31 cellular contexts compared by ENCODE assay signal in the genomic region with DNA sequence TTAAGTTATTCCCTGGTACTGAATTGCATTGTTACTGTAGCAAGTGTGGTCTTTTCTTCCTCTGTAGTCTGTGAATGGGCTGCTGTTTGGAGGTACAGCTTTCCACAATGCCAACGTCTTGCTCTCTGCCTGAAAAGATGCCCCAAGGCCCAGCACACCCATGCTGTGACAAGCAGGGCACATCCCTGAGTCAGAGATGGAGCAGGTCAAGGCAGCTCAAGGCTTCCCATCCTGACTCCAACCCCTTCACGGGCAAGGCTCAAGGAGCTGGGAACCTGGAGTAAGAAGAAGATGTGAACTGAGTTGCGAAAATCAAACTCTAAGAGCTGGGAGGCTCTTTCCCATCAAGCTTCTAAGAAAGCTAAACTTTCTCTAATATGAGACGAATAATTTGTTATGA. TPM values are rescaled to one million over a fixed set of nuclear protein-coding genes. Genes with fewer than 3 reads are reported as not detected.
DNase-seq lines count a peak whose midpoint lies in the region; ATAC-seq and TF ChIP-seq lines count a peak whose summit lies in the region.
"Had no signal": no experiment of that assay in that cellular context is flagged by ENCODE, and none has a peak within 500 bp of the region (broad histone marks: within the 10 kb centered on the region; RNA-seq: fewer than 3 reads in every experiment).

No MANE protein-coding gene starts in this region.

- H3K4me2 ChIP-seq in IMR-90 (ENCODE audit: low read depth, low read length), result no peak overlapping the region
- no peak overlapping the region for H3K4me2 ChIP-seq in SK-N-SH
- H3K4me2 ChIP-seq: KMS-11 had no signal

- WGBS in IMR-90 (ENCODE audit: extremely low coverage in 2 of 2, insufficient read length in 1 of 2), 2 experiments, result no CpG with 5 or more reads among the region's 4 CpGs
- 97% methylated on average over 4 of the region's 4 CpGs for WGBS in SK-N-SH (ENCODE audit: low lambda C conversion rate)

- TF ChIP-seq RAD21 in IMR-90 (IDR thresholded peaks at IDR 0.05; ENCODE audit: low read length) (no peak), SK-N-SH (IDR thresholded peaks at IDR 0.05; ENCODE audit: low read length) (no peak)

- H2AK5ac ChIP-seq in IMR-90 (ENCODE audit: low read depth, low read length), result peak overlapping the region; percentile 30; the same call in 1 of the 2 replicates

- no peak overlapping the region for H4K8ac ChIP-seq in IMR-90 (ENCODE audit: low read depth in 2 of 2, low read length in 2 of 2)

- TF ChIP-seq POLR2A in IMR-90 (IDR thresholded peaks at IDR 0.05; ENCODE audit: low read depth, low read length), result no peak

- in situ Hi-C loops in IMR-90 (cut with MboI; ENCODE audit: low sequenced_read_pairs), result no loop called here

- H3K9me3 ChIP-seq in IMR-90 (ENCODE audit: control insufficient read depth, insufficient read depth, low read length) (no peaks in the 10 kb centered on the region; the same call in 1 of the 2 replicates), skeletal muscle tissue (ENCODE audit: control insufficient read depth in 3 of 3, low read length in 3 of 3) (no peaks in the 10 kb centered on the region), SK-N-SH (no peaks in the 10 kb centered on the region)
- H3K9me3 ChIP-seq: BE2C, pancreas, vagina had no signal

- no peak overlapping the region for H3K27ac ChIP-seq in IMR-90 (ENCODE audit: insufficient read depth, low read length)
- peak overlapping the region; percentile 55 for H3K27ac ChIP-seq in skeletal muscle tissue (ENCODE audit: low read depth, low read length)
- H3K27ac ChIP-seq in SK-N-SH (ENCODE audit: low read depth in 2 of 2, low read length in 1 of 2), result no peak overlapping the region
- H3K27ac ChIP-seq: epithelial cell of prostate, HL-60, KMS-11, pancreas, spleen, vagina, VCaP had no signal

- H2BK20ac ChIP-seq in IMR-90 (ENCODE audit: low read depth, low read length), result no peak overlapping the region

- no peak overlapping the region for H3K23ac ChIP-seq in IMR-90 (ENCODE audit: low read depth, low read length)

- H3K4me1 Mint-ChIP-seq in central memory CD8-positive, alpha-beta T cell, result peaks cover 4% of the 10 kb centered on the region

- H3K27me3 Mint-ChIP-seq in central memory CD8-positive, alpha-beta T cell, result no peaks in the 10 kb centered on the region
- H3K27me3 Mint-ChIP-seq: activated T-helper 17 cell treated with anti-CD3 and anti-CD28 coated beads, Interleukin-2, amount 50 U/mL, for 72 hours; brain; stimulated activated naive CD8-positive, alpha-beta T cell treated with anti-CD3 and anti-CD28 coated beads, Interleukin-15, Interleukin-2, amounts not matched to agents 100 ng/mL and 50 ng/mL, for 24 hours had no signal

- H2AFZ ChIP-seq in IMR-90 (replicated peaks; ENCODE audit: low read length, poor library complexity) (no peak overlapping the region), SK-N-SH (ENCODE audit: low read depth) (no peak overlapping the region)

- peaks cover 39% of the 10 kb centered on the region for H4K20me1 ChIP-seq in IMR-90 (ENCODE audit: insufficient read depth, low read length)
- H4K20me1 ChIP-seq in SK-N-SH (ENCODE audit: insufficient read depth), result peaks cover 60% of the 10 kb centered on the region; the same call in 1 of the 2 replicates

- H3K27me3 ChIP-seq in IMR-90 (ENCODE audit: control insufficient read depth, insufficient read depth, low read length), result no peaks in the 10 kb centered on the region
- H3K27me3 ChIP-seq in skeletal muscle tissue (ENCODE audit: control insufficient read depth in 3 of 3, insufficient read depth in 3 of 3, low read length in 3 of 3), result no peaks in the 10 kb centered on the region
- no peaks in the 10 kb centered on the region for H3K27me3 ChIP-seq in SK-N-SH (ENCODE audit: insufficient read depth)
- H3K27me3 ChIP-seq: BE2C, pancreas, spleen, vagina had no signal

- no peak overlapping the region for H4K5ac ChIP-seq in IMR-90 (ENCODE audit: low read depth, low read length)

- peaks cover 7% of the 10 kb centered on the region for H3K9me1 ChIP-seq in IMR-90 (ENCODE audit: insufficient read depth, low read length)

- H3K18ac ChIP-seq in IMR-90 (ENCODE audit: low read depth, low read length), result no peak overlapping the region

- DNase-seq in IMR-90, result no peak
- DNase-seq in central memory CD8-positive, alpha-beta T cell (ENCODE audit: low spot score in 2 of 2), result no peak
- no peak for DNase-seq in left ventricle myocardium superior
- no peak for DNase-seq in SK-N-SH
- DNase-seq in GM19240 (ENCODE audit: insufficient read length, low spot score), result no peak
- no peak for DNase-seq in dedifferentiated amniotic fluid mesenchymal stem cell (ENCODE audit: extremely low spot score)
- DNase-seq: activated CD4-positive, alpha-beta T cell treated with anti-CD3 and anti-CD28 coated beads for 48 hours; activated naive CD4-positive, alpha-beta T cell treated with anti-CD3 and anti-CD28 coated beads, Interleukin-2, amount 50 U/mL, for 16 hours; BE2C; DMS153; effector CD4-positive, alpha-beta T cell; MM.1S; NCI-H1105 treated with DMSO at 0.1 percent for 48 hours; NCI-H187 treated with DMSO at 0.1 percent for 48 hours; NCI-H526; NK-92 treated with Interleukin-12 subunit alpha and Interleukin-12 subunit beta, amount 100 ng/mL, for 24 hours; pancreas; PC-3; SIG-M5; spleen; stimulated activated CD4-positive, alpha-beta T cell treated with anti-CD3 and anti-CD28 coated beads, Interleukin-2, amount 100 ng/mL, for 24 hours; T1000 had no signal

- no peak for TF ChIP-seq EP300 in SK-N-SH (IDR thresholded peaks at IDR 0.05; ENCODE audit: borderline replicate concordance in 1 of 2, low read depth in 1 of 2, low read length in 1 of 2)

- CTCF ChIA-PET in IMR-90 (lab: Yijun Ruan, JAX) (interaction anchor here (0.6 kb wide), 1 partner anchor 11 kb away, joined by 3 read pairs; no protein-coding TSS in a partner anchor), SK-N-SH (lab: Yijun Ruan, JAX) (interaction anchor here (6.7 kb wide), 1 partner anchor 17 kb away, joined by 29 read pairs; no protein-coding TSS in a partner anchor)

- H3K4me3 ChIP-seq in IMR-90 (ENCODE audit: insufficient read depth, low read depth, low read length) (no peak overlapping the region), skeletal muscle tissue (ENCODE audit: low read length in 3 of 3) (no peak overlapping the region), SK-N-SH (ENCODE audit: low read depth in 2 of 2, low read length in 1 of 2) (no peak overlapping the region)
- H3K4me3 ChIP-seq: pancreas, spleen, vagina had no signal

- no peak overlapping the region for H2AK9ac ChIP-seq in IMR-90 (replicated peaks; ENCODE audit: low read depth, low read length, poor library complexity)

- H3K4me3 Mint-ChIP-seq in central memory CD8-positive, alpha-beta T cell, result no peak overlapping the region
- H3K4me3 Mint-ChIP-seq: activated T-helper 17 cell treated with anti-CD3 and anti-CD28 coated beads, Interleukin-2, amount 50 U/mL, for 72 hours; brain; stimulated activated naive CD8-positive, alpha-beta T cell treated with anti-CD3 and anti-CD28 coated beads, Interleukin-15, Interleukin-2, amounts not matched to agents 100 ng/mL and 50 ng/mL, for 24 hours had no signal

- no peaks in the 10 kb centered on the region for H3F3A ChIP-seq in SK-N-SH (replicated peaks; ENCODE audit: insufficient read depth)

- ATAC-seq in IMR-90 (ENCODE audit: low read depth), result no peak
- ATAC-seq in central memory CD8-positive, alpha-beta T cell (replicated peaks; ENCODE audit: extremely low read depth, poor library complexity, severe bottlenecking), result no peak
- ATAC-seq in left ventricle myocardium superior, result peak; percentile 5
- ATAC-seq: activated T-helper 17 cell treated with anti-CD3 and anti-CD28 coated beads, Interleukin-2, amount 50 U/mL, for 72 hours; pancreas; PC-3 had no signal

- H3K27ac Mint-ChIP-seq in central memory CD8-positive, alpha-beta T cell (ENCODE audit: low read depth), result peak overlapping the region; percentile 16
- H3K27ac Mint-ChIP-seq: activated T-helper 17 cell treated with anti-CD3 and anti-CD28 coated beads, Interleukin-2, amount 50 U/mL, for 72 hours; stimulated activated naive CD8-positive, alpha-beta T cell treated with anti-CD3 and anti-CD28 coated beads, Interleukin-15, Interleukin-2, amounts not matched to agents 100 ng/mL and 50 ng/mL, for 24 hours had no signal

- POLR2A ChIA-PET in IMR-90 (lab: Charles Lee; ENCODE audit: unreplicated experiment) (no interaction called here), SK-N-SH (lab: Yijun Ruan, JAX) (no interaction called here)

- dilution Hi-C loops in IMR-90 (cut with HindIII; ENCODE audit: low sequenced_read_pairs, unreplicated experiment), result no loop called here

- H3K36me3 Mint-ChIP-seq in central memory CD8-positive, alpha-beta T cell (ENCODE audit: insufficient read depth), result peaks cover 2% of the 10 kb centered on the region

- no peak for TF ChIP-seq CTCF in IMR-90 (conservative IDR thresholded peaks at IDR 0.05; ENCODE audit: low read depth, low read length)
- TF ChIP-seq CTCF in SK-N-SH (IDR thresholded peaks at IDR 0.05), result no peak

- BruUV-seq in IMR-90 (replicated peaks; lab: Mats Ljungman, UMichigan), result no TSS peak

- H2BK15ac ChIP-seq in IMR-90 (ENCODE audit: low read depth, low read length), result no peak overlapping the region

- H3K36me3 ChIP-seq in IMR-90 (ENCODE audit: control insufficient read depth, insufficient read depth, low read length), result peaks cover 6% of the 10 kb centered on the region
- peaks cover under 1 to 4% (median 3%) of the 10 kb centered on the region in 3 donors for H3K36me3 ChIP-seq in skeletal muscle tissue (ENCODE audit: control insufficient read depth in 3 of 3, insufficient read depth in 3 of 3, low read length in 3 of 3)
- peaks cover 0 to 19% of the 10 kb centered on the region in 2 experiments for H3K36me3 ChIP-seq in SK-N-SH (replicated peaks in 1 of 2; ENCODE audit: control insufficient read depth in 1 of 2, insufficient read depth in 2 of 2, low read length in 1 of 2)
- H3K36me3 ChIP-seq: BE2C, pancreas, spleen, vagina had no signal

- no peak overlapping the region for H4K91ac ChIP-seq in IMR-90 (ENCODE audit: insufficient read depth, low read depth, low read length)

- peaks cover 4% of the 10 kb centered on the region; the same call in 1 of the 2 replicates for H3K4me1 ChIP-seq in IMR-90 (ENCODE audit: control insufficient read depth, insufficient read depth, low read length)
- H3K4me1 ChIP-seq in skeletal muscle tissue (ENCODE audit: control insufficient read depth in 3 of 3, insufficient read depth in 3 of 3, low read length in 3 of 3), result peaks cover 74 to 82% (median 81%) of the 10 kb centered on the region in 3 donors
- no peaks in the 10 kb centered on the region; a peak in 1 of 4 replicates for H3K4me1 ChIP-seq in SK-N-SH (ENCODE audit: control insufficient read depth in 1 of 2, insufficient read depth in 2 of 2, low read depth in 1 of 2, low read length in 1 of 2)
- H3K4me1 ChIP-seq: BE2C, pancreas had no signal

- H2BK120ac ChIP-seq in IMR-90 (ENCODE audit: low read depth, low read length), result no peak overlapping the region

- H3K9me3 Mint-ChIP-seq in central memory CD8-positive, alpha-beta T cell, result no peaks in the 10 kb centered on the region
- H3K9me3 Mint-ChIP-seq: activated T-helper 17 cell treated with anti-CD3 and anti-CD28 coated beads, Interleukin-2, amount 50 U/mL, for 72 hours; stimulated activated naive CD8-positive, alpha-beta T cell treated with anti-CD3 and anti-CD28 coated beads, Interleukin-15, Interleukin-2, amounts not matched to agents 100 ng/mL and 50 ng/mL, for 24 hours had no signal

- intact Hi-C loops in IMR-90 (cut with micrococcal nuclease) (no loop called here), left ventricle myocardium superior (cut with micrococcal nuclease) (no loop called here)

- no peak overlapping the region for H2BK5ac ChIP-seq in IMR-90 (ENCODE audit: low read depth, low read length, poor library complexity, severe bottlenecking)

- peaks cover 12 to 59% of the 10 kb centered on the region in 2 experiments; a peak in 3 of 4 replicates for H3K79me1 ChIP-seq in IMR-90 (ENCODE audit: low read depth in 1 of 2, low read length in 2 of 2)

- no peak overlapping the region for H3K9ac ChIP-seq in IMR-90 (ENCODE audit: low read depth, low read length)
- peak overlapping the region in 1 of 3 donors; percentile 5 for H3K9ac ChIP-seq in skeletal muscle tissue (ENCODE audit: low read depth in 1 of 3, low read length in 3 of 3)
- H3K9ac ChIP-seq in SK-N-SH, result no peak overlapping the region
- H3K9ac ChIP-seq: KMS-11 had no signal

- no peak overlapping the region for H3K14ac ChIP-seq in IMR-90 (replicated peaks; ENCODE audit: low read depth, low read length)

- no peak overlapping the region for H3K4ac ChIP-seq in IMR-90 (ENCODE audit: low read depth, low read length)

- no peak overlapping the region for H3K56ac ChIP-seq in IMR-90 (ENCODE audit: extremely low read depth, insufficient read depth, low read length)

- H3K9me2 ChIP-seq in SK-N-SH, result no peaks in the 10 kb centered on the region

- peaks cover 40% of the 10 kb centered on the region for H3K79me2 ChIP-seq in SK-N-SH (ENCODE audit: insufficient read depth)

RNA-seq across cellular contexts. Expression of gene SVIL, which starts 27.2 kb away (rescaled TPM):
- total RNA-seq in IMR-90 (2012; rRNA removed) (11.5 and 13.6 TPM in 2 replicates), left ventricle myocardium superior (302 TPM), skeletal muscle tissue (153 TPM)
- polyA plus RNA-seq in IMR-90 (2012; rRNA removed) (10.9 and 11.6 TPM in 2 replicates), SK-N-SH (2012; rRNA removed) (47.5 and 48.7 TPM in 2 replicates)
- polyA plus RNA-seq in IMR-90 (2012; cell fraction: cytosol; rRNA removed), result 4.9 and 6.7 TPM in 2 replicates
- 19.7 and 44.0 TPM in 2 replicates for polyA plus RNA-seq in IMR-90 (2012; cell fraction: nucleus; rRNA removed; ENCODE audit: low replicate concordance)
- polyA plus RNA-seq in SK-N-SH (2012; cell fraction: cytosol; rRNA removed), result 30.8 and 31.9 TPM in 2 replicates
- 94.2 and 132 TPM in 2 replicates for polyA plus RNA-seq in SK-N-SH (2012; cell fraction: nucleus; rRNA removed)

Comparison
In these comparisons a context has a peak if more than half of its experiments do, and no peak if none do; other contexts are left out.
1. RNA of gene SVIL, which starts 27.2 kb away (total RNA-seq): 302 TPM in left ventricle myocardium superior (single experiment) and 153 TPM in skeletal muscle tissue (single experiment); 11.5 to 13.6 TPM in IMR-90; every median in the first group is over 10 times any median in the second.